Comparison of ENCODE assay signal across 8 cellular contexts in the genomic region with DNA sequence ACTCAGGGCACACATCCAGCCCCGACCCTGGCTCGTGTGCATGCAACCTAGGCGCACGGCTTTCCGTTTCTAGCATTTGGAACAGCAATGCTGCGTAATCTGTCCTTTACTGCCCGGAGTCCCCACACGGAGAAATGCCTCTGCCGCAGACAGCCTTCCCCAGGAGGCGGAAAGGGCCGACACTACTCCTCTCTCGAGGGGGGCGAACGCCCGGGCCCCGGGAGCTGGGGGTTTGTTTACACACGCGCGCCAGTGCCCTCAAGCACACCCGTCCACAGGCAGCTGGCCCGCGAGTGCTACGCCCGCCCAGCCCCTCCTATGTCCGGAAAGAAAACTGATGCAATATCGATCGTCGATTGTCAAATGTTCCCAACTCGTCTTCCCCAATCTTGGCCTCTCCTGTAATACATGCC. TPM values are rescaled to one million over a fixed set of nuclear protein-coding genes. Genes with fewer than 3 reads are reported as not detected.
DNase-seq lines count a peak whose midpoint lies in the region; ATAC-seq, FAIRE-seq and TF ChIP-seq lines count a peak whose summit lies in the region.

No MANE protein-coding gene starts in this region.

- H3K27ac ChIP-seq in ACC112 (ENCODE audit: low read depth, low read length) (peak overlapping the region; percentile 85), urinary bladder (ENCODE audit: low read depth) (peak overlapping the region; percentile 99)

- TF ChIP-seq CTCF in fibroblast of villous mesenchyme (IDR thresholded peaks at IDR 0.05; ENCODE audit: insufficient read depth, low read depth, low read length), result no peak
- TF ChIP-seq CTCF in neural crest cell (conservative IDR thresholded peaks at IDR 0.05), result no peak

- peaks cover 43% of the 10 kb centered on the region for H3K4me1 Mint-ChIP-seq in activated T-helper 17 cell treated with anti-CD3 and anti-CD28 coated beads, Interleukin-2, amount 50 U/mL, for 72 hours
- peaks cover 55% of the 10 kb centered on the region for H3K4me1 Mint-ChIP-seq in neural crest cell

- DNase-seq in GM18507 (ENCODE audit: extremely low spot score, insufficient read length, low read depth), result peak; percentile 32
- peak; percentile 63 for DNase-seq in NCI-H774 (lab: John Stamatoyannopoulos, UW)
- peak; percentile 64 for DNase-seq in fibroblast of villous mesenchyme (ENCODE audit: low read depth)
- DNase-seq in neural crest cell (ENCODE audit: low read depth, low spot score), result no peak

- peak overlapping the region; percentile 99 for H3K27ac Mint-ChIP-seq in activated T-helper 17 cell treated with anti-CD3 and anti-CD28 coated beads, Interleukin-2, amount 50 U/mL, for 72 hours
- peak overlapping the region; percentile 100 for H3K27ac Mint-ChIP-seq in neural crest cell (ENCODE audit: unreplicated experiment)

- FAIRE-seq in GM18507 (lab: Jason Lieb, UNC), result no peak

- no peaks in the 10 kb centered on the region for H3K9me3 Mint-ChIP-seq in activated T-helper 17 cell treated with anti-CD3 and anti-CD28 coated beads, Interleukin-2, amount 50 U/mL, for 72 hours
- H3K9me3 Mint-ChIP-seq in neural crest cell, result no peaks in the 10 kb centered on the region

- H3K36me3 Mint-ChIP-seq in activated T-helper 17 cell treated with anti-CD3 and anti-CD28 coated beads, Interleukin-2, amount 50 U/mL, for 72 hours (ENCODE audit: low read depth), result peaks cover 65% of the 10 kb centered on the region
- H3K36me3 Mint-ChIP-seq in neural crest cell (ENCODE audit: low read depth), result peaks cover 35% of the 10 kb centered on the region

- H3K4me3 ChIP-seq in ACC112 (ENCODE audit: low read depth, low read length), result peak overlapping the region; percentile 99
- H3K4me3 ChIP-seq in fibroblast of villous mesenchyme (ENCODE audit: low read depth, low read length), result peak overlapping the region; percentile 95
- H3K4me3 ChIP-seq in urinary bladder (ENCODE audit: low read depth, low read length), result peak overlapping the region; percentile 99

- WGBS in urinary bladder, result under 1% methylated on average over 29 of the region's 29 CpGs

- H3K4me1 ChIP-seq in ACC112 (ENCODE audit: control insufficient read depth, insufficient read depth, low read length, unreplicated experiment) (peaks cover 35% of the 10 kb centered on the region), urinary bladder (ENCODE audit: insufficient read depth) (no peaks in the 10 kb centered on the region)

- peaks cover 71% of the 10 kb centered on the region for H3K79me2 ChIP-seq in ACC112 (ENCODE audit: control insufficient read depth, insufficient read depth, low read length, unreplicated experiment)

- no peak overlapping the region for H2AFZ ChIP-seq in ACC112 (ENCODE audit: low read length, unreplicated experiment)

- H3K36me3 ChIP-seq in ACC112 (ENCODE audit: insufficient read depth, low read length) (peaks cover 49% of the 10 kb centered on the region), urinary bladder (ENCODE audit: insufficient read depth) (peaks cover 2% of the 10 kb centered on the region)

- no peaks in the 10 kb centered on the region for H3K27me3 Mint-ChIP-seq in activated T-helper 17 cell treated with anti-CD3 and anti-CD28 coated beads, Interleukin-2, amount 50 U/mL, for 72 hours
- H3K27me3 Mint-ChIP-seq in neural crest cell (ENCODE audit: low read depth), result peaks cover 33% of the 10 kb centered on the region

- H3K4me3 Mint-ChIP-seq in activated T-helper 17 cell treated with anti-CD3 and anti-CD28 coated beads, Interleukin-2, amount 50 U/mL, for 72 hours, result peak overlapping the region; percentile 95
- peak overlapping the region; percentile 100 for H3K4me3 Mint-ChIP-seq in neural crest cell

- H3K27me3 ChIP-seq in ACC112 (ENCODE audit: insufficient read depth, low read length), result no peaks in the 10 kb centered on the region

- peak; percentile 2 for ATAC-seq in HG03060 (IDR thresholded peaks at IDR 0.05; ENCODE audit: low read depth, unreplicated experiment)
- peak; percentile 37 for ATAC-seq in activated T-helper 17 cell treated with anti-CD3 and anti-CD28 coated beads, Interleukin-2, amount 50 U/mL, for 72 hours (replicated peaks)

RNA-seq across cellular contexts. Expression of gene SLC38A2, which starts 0.8 kb away (rescaled TPM):
- total RNA-seq in activated T-helper 17 cell treated with anti-CD3 and anti-CD28 coated beads, Interleukin-2, amount 50 U/mL, for 72 hours, result 100 to 1,000 TPM; 203 to 206 TPM
- 914 and 1,547 TPM in 2 replicates for total RNA-seq in fibroblast of villous mesenchyme
- total RNA-seq in neural crest cell, result 186 and 199 TPM in 2 replicates
- total RNA-seq in urinary bladder, result 471 TPM
- 128 TPM for polyA plus RNA-seq in urinary bladder
